ENCODE assay signal across 1 cellular context in the genomic region with DNA sequence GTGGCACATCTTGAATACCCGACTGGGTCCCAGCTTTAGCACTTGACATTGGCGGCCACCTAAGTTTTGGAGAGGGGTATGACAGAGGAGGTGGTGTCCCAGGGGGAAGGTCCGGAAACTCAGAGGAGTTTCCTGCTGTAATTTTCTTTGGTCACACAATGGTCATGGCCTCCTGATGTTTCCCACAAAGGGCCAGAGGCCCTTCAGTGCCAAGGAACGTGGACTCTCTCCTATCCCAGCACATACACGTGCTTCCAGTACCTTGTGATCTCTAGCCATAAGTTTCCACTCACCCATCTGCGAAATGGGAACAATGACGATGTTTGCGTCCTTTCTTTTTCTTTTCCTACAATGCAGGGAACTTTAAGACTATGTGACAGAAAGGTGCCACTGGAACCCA.
TF ChIP-seq lines count a peak whose summit lies in the region.

No MANE protein-coding gene starts in this region.

TF ChIP-seq in GM23338, 12 proteins besides CTCF, POLR2A, EP300 and RAD21 (continued from another document):
- no peak for TF ChIP-seq ZNF331 (CRISPR knock-in tag; IDR thresholded peaks at IDR 0.05; ENCODE audit: low read depth)
- TF ChIP-seq ZNF114 (CRISPR knock-in tag; IDR thresholded peaks at IDR 0.05): no peak
- TF ChIP-seq CREB1 (CRISPR knock-in tag; IDR thresholded peaks at IDR 0.05; ENCODE audit: low read depth): no peak
- TF ChIP-seq, protein P1, sequence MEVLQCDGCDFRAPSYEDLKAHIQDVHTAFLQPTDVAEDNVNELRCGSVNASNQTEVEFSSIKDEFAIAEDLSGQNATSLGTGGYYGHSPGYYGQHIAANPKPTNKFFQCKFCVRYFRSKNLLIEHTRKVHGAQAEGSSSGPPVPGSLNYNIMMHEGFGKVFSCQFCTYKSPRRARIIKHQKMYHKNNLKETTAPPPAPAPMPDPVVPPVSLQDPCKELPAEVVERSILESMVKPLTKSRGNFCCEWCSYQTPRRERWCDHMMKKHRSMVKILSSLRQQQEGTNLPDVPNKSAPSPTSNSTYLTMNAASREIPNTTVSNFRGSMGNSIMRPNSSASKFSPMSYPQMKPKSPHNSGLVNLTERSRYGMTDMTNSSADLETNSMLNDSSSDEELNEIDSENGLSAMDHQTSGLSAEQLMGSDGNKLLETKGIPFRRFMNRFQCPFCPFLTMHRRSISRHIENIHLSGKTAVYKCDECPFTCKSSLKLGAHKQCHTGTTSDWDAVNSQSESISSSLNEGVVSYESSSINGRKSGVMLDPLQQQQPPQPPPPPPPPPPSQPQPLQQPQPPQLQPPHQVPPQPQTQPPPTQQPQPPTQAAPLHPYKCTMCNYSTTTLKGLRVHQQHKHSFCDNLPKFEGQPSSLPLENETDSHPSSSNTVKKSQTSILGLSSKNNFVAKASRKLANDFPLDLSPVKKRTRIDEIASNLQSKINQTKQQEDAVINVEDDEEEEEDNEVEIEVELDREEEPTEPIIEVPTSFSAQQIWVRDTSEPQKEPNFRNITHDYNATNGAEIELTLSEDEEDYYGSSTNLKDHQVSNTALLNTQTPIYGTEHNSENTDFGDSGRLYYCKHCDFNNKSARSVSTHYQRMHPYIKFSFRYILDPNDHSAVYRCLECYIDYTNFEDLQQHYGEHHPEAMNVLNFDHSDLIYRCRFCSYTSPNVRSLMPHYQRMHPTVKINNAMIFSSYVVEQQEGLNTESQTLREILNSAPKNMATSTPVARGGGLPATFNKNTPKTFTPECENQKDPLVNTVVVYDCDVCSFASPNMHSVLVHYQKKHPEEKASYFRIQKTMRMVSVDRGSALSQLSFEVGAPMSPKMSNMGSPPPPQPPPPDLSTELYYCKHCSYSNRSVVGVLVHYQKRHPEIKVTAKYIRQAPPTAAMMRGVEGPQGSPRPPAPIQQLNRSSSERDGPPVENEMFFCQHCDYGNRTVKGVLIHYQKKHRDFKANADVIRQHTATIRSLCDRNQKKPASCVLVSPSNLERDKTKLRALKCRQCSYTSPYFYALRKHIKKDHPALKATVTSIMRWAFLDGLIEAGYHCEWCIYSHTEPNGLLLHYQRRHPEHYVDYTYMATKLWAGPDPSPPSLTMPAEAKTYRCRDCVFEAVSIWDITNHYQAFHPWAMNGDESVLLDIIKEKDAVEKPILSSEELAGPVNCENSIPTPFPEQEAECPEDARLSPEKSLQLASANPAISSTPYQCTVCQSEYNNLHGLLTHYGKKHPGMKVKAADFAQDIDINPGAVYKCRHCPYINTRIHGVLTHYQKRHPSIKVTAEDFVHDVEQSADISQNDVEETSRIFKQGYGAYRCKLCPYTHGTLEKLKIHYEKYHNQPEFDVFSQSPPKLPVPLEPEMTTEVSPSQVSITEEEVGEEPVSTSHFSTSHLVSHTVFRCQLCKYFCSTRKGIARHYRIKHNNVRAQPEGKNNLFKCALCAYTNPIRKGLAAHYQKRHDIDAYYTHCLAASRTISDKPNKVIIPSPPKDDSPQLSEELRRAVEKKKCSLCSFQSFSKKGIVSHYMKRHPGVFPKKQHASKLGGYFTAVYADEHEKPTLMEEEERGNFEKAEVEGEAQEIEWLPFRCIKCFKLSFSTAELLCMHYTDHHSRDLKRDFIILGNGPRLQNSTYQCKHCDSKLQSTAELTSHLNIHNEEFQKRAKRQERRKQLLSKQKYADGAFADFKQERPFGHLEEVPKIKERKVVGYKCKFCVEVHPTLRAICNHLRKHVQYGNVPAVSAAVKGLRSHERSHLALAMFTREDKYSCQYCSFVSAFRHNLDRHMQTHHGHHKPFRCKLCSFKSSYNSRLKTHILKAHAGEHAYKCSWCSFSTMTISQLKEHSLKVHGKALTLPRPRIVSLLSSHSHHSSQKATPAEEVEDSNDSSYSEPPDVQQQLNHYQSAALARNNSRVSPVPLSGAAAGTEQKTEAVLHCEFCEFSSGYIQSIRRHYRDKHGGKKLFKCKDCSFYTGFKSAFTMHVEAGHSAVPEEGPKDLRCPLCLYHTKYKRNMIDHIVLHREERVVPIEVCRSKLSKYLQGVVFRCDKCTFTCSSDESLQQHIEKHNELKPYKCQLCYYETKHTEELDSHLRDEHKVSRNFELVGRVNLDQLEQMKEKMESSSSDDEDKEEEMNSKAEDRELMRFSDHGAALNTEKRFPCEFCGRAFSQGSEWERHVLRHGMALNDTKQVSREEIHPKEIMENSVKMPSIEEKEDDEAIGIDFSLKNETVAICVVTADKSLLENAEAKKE (CRISPR knock-in tag; IDR thresholded peaks at IDR 0.05): no peak
- TF ChIP-seq EZH2phosphoT487 (IDR thresholded peaks at IDR 0.05; ENCODE audit: unreplicated experiment): no peak
- TF ChIP-seq NANOG (IDR thresholded peaks at IDR 0.05; ENCODE audit: borderline replicate concordance): no peak
- TF ChIP-seq JUNB (IDR thresholded peaks at IDR 0.05; ENCODE audit: unreplicated experiment): no peak
- TF ChIP-seq STAT1 (IDR thresholded peaks at IDR 0.05; ENCODE audit: unreplicated experiment): no peak
- TF ChIP-seq POLR2AphosphoS5 (IDR thresholded peaks at IDR 0.05; ENCODE audit: low read depth): no peak
